Comparison of ENCODE assay signal across 8 cellular contexts in the genomic region with DNA sequence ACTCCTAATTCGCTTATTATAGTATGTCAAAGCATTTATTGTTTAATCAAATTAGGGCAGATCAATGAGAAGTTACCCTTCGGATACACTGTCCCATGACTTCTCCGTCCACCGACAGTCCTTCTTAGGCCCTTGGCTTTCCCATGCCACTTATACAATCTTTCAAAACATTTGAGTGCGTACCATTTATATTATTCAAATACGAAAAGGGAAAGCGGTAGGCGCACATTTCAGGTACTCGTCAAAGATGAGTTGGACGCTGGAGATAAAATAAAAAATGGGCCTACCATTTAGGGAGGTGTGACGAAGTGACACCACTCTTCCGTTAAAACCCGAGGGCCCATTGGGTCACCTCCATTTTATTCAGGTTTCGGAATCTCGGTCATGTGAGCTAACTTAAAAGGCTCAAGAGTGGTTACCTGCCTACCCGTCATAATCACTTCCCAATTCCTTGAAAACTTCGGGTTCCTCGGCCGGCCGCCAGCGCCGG. TPM values are rescaled to one million over a fixed set of nuclear protein-coding genes. Genes with fewer than 3 reads are reported as not detected.
A peak's percentile ranks its signal among the peaks of the same experiment; 100 is the strongest.
DNase-seq lines count a peak whose midpoint lies in the region; ATAC-seq, FAIRE-seq and TF ChIP-seq lines count a peak whose summit lies in the region.

No MANE protein-coding gene starts in this region.

- H3K4me1 Mint-ChIP-seq in GM23338, result peaks cover 5% of the 10 kb centered on the region; the same call in 2 of the 3 replicates

- H3K27ac ChIP-seq in DND-41 (ENCODE audit: low read length), result peak overlapping the region; percentile 99
- H3K27ac ChIP-seq in GM23338 (ENCODE audit: low read depth), result peak overlapping the region; percentile 94; the same call in 1 of the 2 replicates
- H3K27ac ChIP-seq in OCI-LY7 (ENCODE audit: low read depth, low read length, poor library complexity, severe bottlenecking), result peak overlapping the region; percentile 73
- H3K27ac ChIP-seq in esophagus muscularis mucosa (replicated peaks in 1 of 4), result peak overlapping the region; percentile 89 to 92 (median 90)
- peak overlapping the region; percentile 86 to 97 (median 94) for H3K27ac ChIP-seq in pancreas

- ATAC-seq in DND-41 (ENCODE audit: insufficient read depth, low read depth) (peak; percentile 44), GM23338 (no peak), pancreas (peak in 1 of 4 donors; percentile 65)

- H3K9me3 Mint-ChIP-seq in GM23338, result no peaks in the 10 kb centered on the region

- H3K4me3 Mint-ChIP-seq in GM23338, result peak overlapping the region; percentile 94

- no peak for FAIRE-seq in pancreas (lab: Jason Lieb, UNC)

- WGBS in esophagus muscularis mucosa, result 33% methylated on average over 16 of the region's 22 CpGs
- WGBS in pancreas, 2 donors, result 21% methylated on average over 22 of the region's 22 CpGs

- H3K9ac ChIP-seq in DND-41 (ENCODE audit: low read depth, low read length), result peak overlapping the region; percentile 87

- intact Hi-C loops in OCI-LY7 (cut with micrococcal nuclease; ENCODE audit: unreplicated experiment) (no loop called here), esophagus muscularis mucosa (cut with DNase I) (loop anchor here (2.0 kb wide), 1 partner anchor 34 kb away; the partner anchor contains the start of gene SNX3), pancreas (cut with DNase I) (no loop called here)

- TF ChIP-seq CTCF in DND-41 (IDR thresholded peaks at IDR 0.05; ENCODE audit: borderline replicate concordance, extremely low read depth, low read length, poor library complexity, severe bottlenecking), result no peak
- no peak for TF ChIP-seq CTCF in GM23338 (conservative IDR thresholded peaks at IDR 0.05; ENCODE audit: low read depth in 2 of 2)
- TF ChIP-seq CTCF in OCI-LY7 (conservative IDR thresholded peaks at IDR 0.05; ENCODE audit: low read length), result no peak
- TF ChIP-seq CTCF in esophagus muscularis mucosa (IDR thresholded peaks at IDR 0.05), result no peak
- TF ChIP-seq CTCF in pancreas (IDR thresholded peaks at IDR 0.05), result no peak

- H3K27me3 ChIP-seq in DND-41 (ENCODE audit: insufficient read depth, low read length, poor library complexity) (no peaks in the 10 kb centered on the region), GM23338 (ENCODE audit: insufficient read depth) (no peaks in the 10 kb centered on the region), esophagus muscularis mucosa (no peaks in the 10 kb centered on the region), pancreas (no peaks in the 10 kb centered on the region)

- peak overlapping the region; percentile 95 for H2AFZ ChIP-seq in DND-41 (ENCODE audit: low read depth, low read length)
- H2AFZ ChIP-seq in GM23338, result peak overlapping the region; percentile 93
- peak overlapping the region; percentile 86 for H2AFZ ChIP-seq in OCI-LY7 (ENCODE audit: low read length)

- H3K36me3 ChIP-seq in DND-41 (ENCODE audit: insufficient read depth, low read length), result no peaks in the 10 kb centered on the region
- no peaks in the 10 kb centered on the region for H3K36me3 ChIP-seq in GM23338 (ENCODE audit: insufficient read depth)
- H3K36me3 ChIP-seq in OCI-LY7 (ENCODE audit: insufficient read depth, low read length), result no peaks in the 10 kb centered on the region
- no peaks in the 10 kb centered on the region for H3K36me3 ChIP-seq in esophagus muscularis mucosa
- no peaks in the 10 kb centered on the region for H3K36me3 ChIP-seq in pancreas

- peaks cover 4% of the 10 kb centered on the region for H3K27me3 Mint-ChIP-seq in GM23338 (ENCODE audit: insufficient read depth, low read depth, poor library complexity)

- TF ChIP-seq POLR2A in esophagus muscularis mucosa (IDR thresholded peaks at IDR 0.05; ENCODE audit: low read depth), result no peak

- BruUV-seq in OCI-LY7 (replicated peaks; lab: Mats Ljungman, UMichigan), result TSS peak; percentile 96

- H3K9me3 ChIP-seq in DND-41 (ENCODE audit: insufficient read depth, low read length, severe bottlenecking), result no peaks in the 10 kb centered on the region
- no peaks in the 10 kb centered on the region for H3K9me3 ChIP-seq in OCI-LY7 (ENCODE audit: low read length)
- no peaks in the 10 kb centered on the region for H3K9me3 ChIP-seq in esophagus muscularis mucosa
- H3K9me3 ChIP-seq in pancreas, result no peaks in the 10 kb centered on the region

- H3K36me3 Mint-ChIP-seq in GM23338 (ENCODE audit: low read depth), result no peaks in the 10 kb centered on the region

- H3F3A ChIP-seq in GM23338 (replicated peaks; ENCODE audit: low read depth), result 0 out of 2 replicates have a peak, but pooled peaks cover 3% of the 10 kb centered on the region

- H3K4me2 ChIP-seq in DND-41 (ENCODE audit: insufficient read depth, low read length), result peak overlapping the region; percentile 75
- peak overlapping the region; percentile 90 for H3K4me2 ChIP-seq in GM23338
- H3K4me2 ChIP-seq in OCI-LY7 (ENCODE audit: low read length), result peak overlapping the region; percentile 92

- no peak for DNase-seq in DND-41
- no peak for DNase-seq in GM23338 (ENCODE audit: low spot score)
- DNase-seq in OCI-LY7 (ENCODE audit: low spot score), result no peak
- DNase-seq in esophagus muscularis mucosa (ENCODE audit: extremely low spot score), result no peak
- no peak for DNase-seq in pancreas
- DNase-seq in HPDE6-E6E7 (ENCODE audit: extremely low spot score), result no peak
- no peak for DNase-seq in ureter (ENCODE audit: low spot score)
- no peak for DNase-seq in occipital lobe (lab: John Stamatoyannopoulos, UW)

- peaks cover 39% of the 10 kb centered on the region for H3K79me2 ChIP-seq in DND-41 (ENCODE audit: insufficient read depth, low read length)
- peaks cover 7% of the 10 kb centered on the region; the same call in 1 of the 2 replicates for H3K79me2 ChIP-seq in GM23338 (replicated peaks; ENCODE audit: insufficient read depth)
- peaks cover 19% of the 10 kb centered on the region; the same call in 1 of the 2 replicates for H3K79me2 ChIP-seq in OCI-LY7 (ENCODE audit: insufficient read depth, low read depth, low read length)

- no peaks in the 10 kb centered on the region for H3K9me2 ChIP-seq in GM23338 (ENCODE audit: insufficient read depth)
- H3K9me2 ChIP-seq in OCI-LY7 (ENCODE audit: insufficient read depth, low read length), result no peaks in the 10 kb centered on the region

- H4K20me1 ChIP-seq in DND-41 (ENCODE audit: insufficient read depth, low read length) (no peaks in the 10 kb centered on the region), GM23338 (replicated peaks; ENCODE audit: insufficient read depth) (no peaks in the 10 kb centered on the region), OCI-LY7 (ENCODE audit: insufficient read depth, low read length) (no peaks in the 10 kb centered on the region)

- CTCF ChIA-PET in OCI-LY7 (lab: Charles Lee; ENCODE audit: unreplicated experiment), result interaction anchor here (0.8 kb wide), 1 partner anchor 9 kb away, joined by 5 read pairs; no protein-coding TSS in a partner anchor

- H3K4me1 ChIP-seq in DND-41 (ENCODE audit: insufficient read depth, low read length) (peaks cover 28% of the 10 kb centered on the region), GM23338 (ENCODE audit: insufficient read depth) (peaks cover 6% of the 10 kb centered on the region), OCI-LY7 (ENCODE audit: insufficient read depth, low read length, poor library complexity, severe bottlenecking) (peaks cover 11% of the 10 kb centered on the region), esophagus muscularis mucosa (peaks cover 7 to 14% (median 11%) of the 10 kb centered on the region in 4 donors), pancreas (no peaks in the 10 kb centered on the region)

- peak overlapping the region; percentile 98 for H3K27ac Mint-ChIP-seq in GM23338

- no peak for TF ChIP-seq EP300 in esophagus muscularis mucosa (IDR thresholded peaks at IDR 0.05)

- H3K4me3 ChIP-seq in DND-41 (ENCODE audit: low read depth in 1 of 2, low read length in 2 of 2) (peak overlapping the region; percentile 70 to 74), GM23338 (peak overlapping the region; percentile 92), OCI-LY7 (ENCODE audit: low read depth, low read length, poor library complexity, severe bottlenecking) (peak overlapping the region; percentile 76), esophagus muscularis mucosa (peak overlapping the region; percentile 78 to 98 (median 86)), pancreas (peak overlapping the region; percentile 72 to 88 (median 81))

- POLR2A ChIA-PET in OCI-LY7 (lab: Charles Lee), result interaction anchor here (0.5 to 3.0 kb wide), 9 partner anchors 9 to 1835 kb away, joined by 3 to 30 read pairs (median 3); no protein-coding TSS in a partner anchor

TF ChIP-seq in GM23338, 12 proteins besides CTCF, POLR2A, EP300 and RAD21:
- TF ChIP-seq CREB1 (CRISPR knock-in tag; IDR thresholded peaks at IDR 0.05; ENCODE audit: low read depth) (peak; percentile 35; the same call in 1 of the 2 replicates), ZNF331 (CRISPR knock-in tag; IDR thresholded peaks at IDR 0.05; ENCODE audit: low read depth) (no peak)

RNA-seq across cellular contexts. Expression of gene AFG1L, which starts 0.5 kb away (rescaled TPM):
- 4.1 and 4.3 TPM in 2 replicates for total RNA-seq in GM23338 (2014; rRNA removed; shearing (Covaris generic))
- polyA plus RNA-seq in GM23338 (2016; fragmentation: Nextera tagmentation; extraction: Ambion mirVana) (5.4 and 8.7 TPM in 2 replicates), pancreas (1 to 10 TPM; 1.2 to 1.3 TPM)
- 9.0 and 9.8 TPM in 2 replicates for total RNA-seq in OCI-LY7 (2014; rRNA removed; shearing (Covaris generic))
- total RNA-seq in OCI-LY7 (2022) (8.9 and 11.5 TPM in 2 replicates), esophagus muscularis mucosa (1 to 10 TPM; 1.5 to 5.4 (median 3.3) TPM), pancreas (1 to 10 TPM; 2.8 to 4.7 (median 3.9) TPM), ureter (14.5 TPM), occipital lobe (12.3 TPM)

RNA-seq across cellular contexts. Expression of gene SNX3, which starts 33.5 kb away (rescaled TPM):
- total RNA-seq in GM23338 (2014; rRNA removed; shearing (Covaris generic)), result 79.3 and 87.2 TPM in 2 replicates
- polyA plus RNA-seq in GM23338 (2016; fragmentation: Nextera tagmentation; extraction: Ambion mirVana) (123 and 125 TPM in 2 replicates), pancreas (10 to 100 TPM; 59.7 to 88.9 TPM)
- total RNA-seq in OCI-LY7 (2014; rRNA removed; shearing (Covaris generic)), result 67.9 and 72.9 TPM in 2 replicates
- total RNA-seq in OCI-LY7 (2022) (79.3 and 88.6 TPM in 2 replicates), esophagus muscularis mucosa (100 to 1,000 TPM; 148 to 176 (median 151) TPM), pancreas (10 to 100 TPM; 30.0 to 75.8 (median 47.5) TPM), ureter (150 TPM), occipital lobe (179 TPM)
